ENCODE assay signal across 14 cellular contexts in genomic region chr17:73969956-73970355, GRCh38.
DNase-seq lines count a peak whose midpoint lies in the region; ATAC-seq and TF ChIP-seq lines count a peak whose summit lies in the region.
"Had no signal": no experiment of that assay in that cellular context is flagged by ENCODE, and none has a peak within 500 bp of the region (broad histone marks: within the 10 kb centered on the region; RNA-seq: fewer than 3 reads in every experiment).

No MANE protein-coding gene starts in this region.

- no peak for TF ChIP-seq EP300 in Ishikawa (IDR thresholded peaks at IDR 0.05; ENCODE audit: borderline replicate concordance)

- no peaks in the 10 kb centered on the region for H3K36me3 ChIP-seq in left lung
- H3K36me3 ChIP-seq in thoracic aorta: no peaks in the 10 kb centered on the region

- H3K27me3 ChIP-seq in left lung: peaks cover 0 to 32% of the 10 kb centered on the region in 2 donors
- H3K27me3 ChIP-seq in thoracic aorta (replicated peaks; ENCODE audit: insufficient read depth): no peaks in the 10 kb centered on the region

- peak; percentile 97 for DNase-seq in SIG-M5 treated with dmso at 0.1 percent for 504 hours (lab: John Stamatoyannopoulos, UW; ENCODE audit: unreplicated experiment)
- DNase-seq in left lung: peak; percentile 66 to 80
- no peak for DNase-seq in thoracic aorta (ENCODE audit: low spot score)
- no peak for DNase-seq in HK-2 (ENCODE audit: unreplicated experiment)
- DNase-seq: activated naive CD4-positive, alpha-beta T cell treated with anti-CD3 and anti-CD28 coated beads, Interleukin-2, amount 50 U/mL, for 16 hours; COR-L47; glutamatergic neuron; HFFc6; kidney glomerular epithelial cell; NCI-H1930; NCI-H774 had no signal

- TF ChIP-seq CTCF in left lung (IDR thresholded peaks at IDR 0.05) (no peak), thoracic aorta (IDR thresholded peaks at IDR 0.05) (no peak)

- H3K27ac ChIP-seq in left lung (peak overlapping the region in 1 of 2 donors; percentile 67), thoracic aorta (no peak overlapping the region)

- H3K9me3 ChIP-seq in left lung (peaks cover 0 to 3% of the 10 kb centered on the region in 2 donors), thoracic aorta (no peaks in the 10 kb centered on the region)

- H3K4me3 ChIP-seq in left lung: no peak overlapping the region
- no peak overlapping the region for H3K4me3 ChIP-seq in thoracic aorta

- H3K4me1 ChIP-seq in left lung: peaks cover 0 to 12% of the 10 kb centered on the region in 2 donors
- H3K4me1 ChIP-seq in thoracic aorta (ENCODE audit: control insufficient read depth in 1 of 2, low read depth in 2 of 2): no peaks in the 10 kb centered on the region

- ATAC-seq in left lung: peak; percentile 92
- peak; percentile 38 for ATAC-seq in thoracic aorta (ENCODE audit: insufficient number of reproducible peaks, low FRiP score, low read depth)
- no peak for ATAC-seq in GM21447 (IDR thresholded peaks at IDR 0.05; ENCODE audit: unreplicated experiment)
- no peak for ATAC-seq in GM19397 (IDR thresholded peaks at IDR 0.05; ENCODE audit: unreplicated experiment)

- TF ChIP-seq RAD21 in Ishikawa (IDR thresholded peaks at IDR 0.05; ENCODE audit: low read depth): no peak

- intact Hi-C loops in left lung (cut with DNase I): no loop called here

TF ChIP-seq in Ishikawa, 13 proteins besides CTCF, POLR2A, EP300 and RAD21:
- no peak for TF ChIP-seq TEAD4 (IDR thresholded peaks at IDR 0.05)
- TF ChIP-seq CEBPB (IDR thresholded peaks at IDR 0.05): peak; percentile 58

Comparison
In these comparisons a context has a peak if more than half of its experiments do, and no peak if none do; other contexts are left out.
1. DNase-seq: peak in SIG-M5 treated with dmso at 0.1 percent for 504 hours (single experiment) and left lung (2 of 2); none in thoracic aorta (single experiment) and HK-2 (single experiment).
2. ATAC-seq: peak in left lung (single experiment) and thoracic aorta (single experiment); none in GM21447 (single experiment) and GM19397 (single experiment).